ENCODE assay signal across 1 cellular context in genomic region chr1:183804382-183804781, GRCh38.
TF ChIP-seq lines count a peak whose summit lies in the region.

No MANE protein-coding gene starts in this region.

TF ChIP-seq in GM23338, 12 proteins besides CTCF, POLR2A, EP300 and RAD21 (continued from another document):
- TF ChIP-seq ZNF462 (CRISPR knock-in tag; IDR thresholded peaks at IDR 0.05) (no peak), REST (IDR thresholded peaks at IDR 0.05; ENCODE audit: unreplicated experiment) (no peak)
